Comparison of ENCODE assay signal across 14 cellular contexts in genomic region chr12:83818888-83819287, GRCh38.
DNase-seq lines count a peak whose midpoint lies in the region; ATAC-seq and TF ChIP-seq lines count a peak whose summit lies in the region.
"Had no signal": no experiment of that assay in that cellular context is flagged by ENCODE, and none has a peak within 500 bp of the region (broad histone marks: within the 10 kb centered on the region; RNA-seq: fewer than 3 reads in every experiment).

No MANE protein-coding gene starts in this region.

- no peaks in the 10 kb centered on the region for H3K9me3 Mint-ChIP-seq in stimulated activated naive CD8-positive, alpha-beta T cell treated with anti-CD3 and anti-CD28 coated beads, Interleukin-15, amount 100 ng/mL, for 72 hours

- peak; percentile 45 for DNase-seq in AG08395 (ENCODE audit: low spot score)
- peak; percentile 63 for DNase-seq in HT1080 (ENCODE audit: low read depth)
- DNase-seq in brain microvascular endothelial cell, result peak; percentile 70
- DNase-seq in islet precursor cell, result peak; percentile 86
- no peak for DNase-seq in stimulated activated naive CD8-positive, alpha-beta T cell treated with anti-CD3 and anti-CD28 coated beads, Interleukin-15, amount 100 ng/mL, for 72 hours
- DNase-seq in DMS114 treated with DMSO at 0.1 percent for 48 hours (lab: John Stamatoyannopoulos, UW; ENCODE audit: unreplicated experiment), result no peak
- DNase-seq in activated naive CD4-positive, alpha-beta T cell treated with Interleukin-2 at 50 U/mL for 16 hours, result no peak
- DNase-seq in iPS-NIHi11 (ENCODE audit: low spot score), result no peak
- DNase-seq: activated naive CD4-positive, alpha-beta T cell treated with anti-CD3 and anti-CD28 coated beads, Interleukin-2, amount 50 U/mL, for 16 hours; DMS79; NCI-H1694; NCI-H774; stimulated activated CD4-positive, alpha-beta T cell treated with anti-CD3 and anti-CD28 coated beads, Interleukin-2, amount 100 ng/mL, for 48 hours; upper lobe of right lung had no signal

- H3K27me3 Mint-ChIP-seq in stimulated activated naive CD8-positive, alpha-beta T cell treated with anti-CD3 and anti-CD28 coated beads, Interleukin-15, amount 100 ng/mL, for 72 hours, result no peaks in the 10 kb centered on the region

- no peak overlapping the region for H3K4me3 Mint-ChIP-seq in stimulated activated naive CD8-positive, alpha-beta T cell treated with anti-CD3 and anti-CD28 coated beads, Interleukin-15, amount 100 ng/mL, for 72 hours

- no peaks in the 10 kb centered on the region for H3K36me3 ChIP-seq in brain microvascular endothelial cell (replicated peaks)
- H3K36me3 ChIP-seq: upper lobe of right lung had no signal

- TF ChIP-seq CTCF in brain microvascular endothelial cell (IDR thresholded peaks at IDR 0.05; ENCODE audit: low read depth, low read length, missing control alignments), result no peak

- no peaks in the 10 kb centered on the region for H3K4me1 Mint-ChIP-seq in stimulated activated naive CD8-positive, alpha-beta T cell treated with anti-CD3 and anti-CD28 coated beads, Interleukin-15, amount 100 ng/mL, for 72 hours

- H3K27me3 ChIP-seq in brain microvascular endothelial cell (replicated peaks), result no peaks in the 10 kb centered on the region
- H3K27me3 ChIP-seq: upper lobe of right lung had no signal

- in situ Hi-C loops in brain microvascular endothelial cell (cut with HindIII; ENCODE audit: low pct_ligation_motif_present, low sequenced_read_pairs), result no loop called here

- H3K27ac ChIP-seq in brain microvascular endothelial cell, result no peak overlapping the region
- H3K27ac ChIP-seq: upper lobe of right lung had no signal

- ATAC-seq in stimulated activated naive CD8-positive, alpha-beta T cell treated with anti-CD3 and anti-CD28 coated beads, Interleukin-15, amount 100 ng/mL, for 72 hours, result no peak
- ATAC-seq: upper lobe of right lung had no signal

- H3K27ac Mint-ChIP-seq in stimulated activated naive CD8-positive, alpha-beta T cell treated with anti-CD3 and anti-CD28 coated beads, Interleukin-15, amount 100 ng/mL, for 72 hours, result no peak overlapping the region

- H3K4me3 ChIP-seq in brain microvascular endothelial cell (ENCODE audit: low read depth, low read length), result no peak overlapping the region
- H3K4me3 ChIP-seq: upper lobe of right lung had no signal

Comparison
In these comparisons a context has a peak if more than half of its experiments do, and no peak if none do; other contexts are left out.
1. DNase-seq: peak in AG08395 (single experiment), HT1080 (single experiment), brain microvascular endothelial cell (single experiment) and islet precursor cell (single experiment); none in stimulated activated naive CD8-positive, alpha-beta T cell treated with anti-CD3 and anti-CD28 coated beads, Interleukin-15, amount 100 ng/mL, for 72 hours (0 of 2), DMS114 treated with DMSO at 0.1 percent for 48 hours (single experiment), activated naive CD4-positive, alpha-beta T cell treated with Interleukin-2 at 50 U/mL for 16 hours (single experiment) and iPS-NIHi11 (single experiment).